In genomic region chr4:26529479-26529878, GRCh38 we compare ENCODE assay signal across 32 cellular contexts. TPM values are rescaled to one million over a fixed set of nuclear protein-coding genes. Genes with fewer than 3 reads are reported as not detected.
"Had no signal": no experiment of that assay in that cellular context is flagged by ENCODE, and none has a peak within 500 bp of the region (broad histone marks: within the 10 kb centered on the region; RNA-seq: fewer than 3 reads in every experiment).

No MANE protein-coding gene starts in this region.

- H3K36me3 Mint-ChIP-seq: activated naive CD4-positive, alpha-beta T cell treated with anti-CD3 and anti-CD28 coated beads, Interleukin-2, amount 50 U/mL, for 24 hours; naive B cell; stimulated activated memory B cell treated with anti-CD40 and anti-IgM and Interleukin-4, amounts not matched to agents 10 μg/mL and 1 μg/mL and 100 μg/mL, for 72 hours had no signal

- H3K27ac Mint-ChIP-seq: activated B cell treated with CpG ODN at 0.5 μM for 24 hours; activated CD8-positive, alpha-beta T cell treated with anti-CD3 and anti-CD28 coated beads for 36 hours; activated naive CD4-positive, alpha-beta T cell treated with anti-CD3 and anti-CD28 coated beads, Interleukin-2, amount 50 U/mL, for 24 hours; activated naive CD8-positive, alpha-beta T cell treated with anti-CD3 and anti-CD28 coated beads, Interleukin-2, amount 50 U/mL, for 24 hours; activated T-helper 2 cell treated with anti-CD3 and anti-CD28 coated beads, Interferon-gamma antibody, Interleukin-2, Interleukin-4, amounts not matched to agents 10 μg/mL and 5 μg/mL and 100 μg/mL, durations not matched to agents 14 hours and 24 hours and 36 hours; progenitor cell of endocrine pancreas; stimulated activated memory B cell treated with anti-CD40 and anti-IgM and Interleukin-4, amounts not matched to agents 10 μg/mL and 1 μg/mL and 100 μg/mL, for 72 hours; T-helper 2 cell treated with Interferon-gamma antibody and Interleukin-4, amounts not matched to agents 5 μg/mL and 100 μg/mL, for 36 hours had no signal

- H3K27ac ChIP-seq: esophagus squamous epithelium, left ventricle myocardium inferior, thyroid gland, upper lobe of left lung had no signal

- DNase-seq: activated B cell treated with CpG ODN at 0.5 μM for 24 hours; activated CD4-positive, alpha-beta T cell treated with anti-CD3 and anti-CD28 coated beads, Interleukin-2, amount 50 U/mL, for 1 hour; activated CD8-positive, alpha-beta T cell treated with anti-CD3 and anti-CD28 coated beads for 36 hours; activated naive CD8-positive, alpha-beta T cell treated with anti-CD3 and anti-CD28 coated beads, Interleukin-2, amount 50 U/mL, for 24 hours; activated T-cell treated with anti-CD3 and anti-CD28 coated beads, Interleukin-2, amount 50 U/mL, for 48 hours; dermis blood vessel endothelial cell; effector CD4-positive, alpha-beta T cell; esophagus squamous epithelium; glutamatergic neuron; left ventricle myocardium inferior; mucosa of descending colon; naive B cell; retina; small intestine; stimulated activated CD4-positive, alpha-beta T cell treated with anti-CD3 and anti-CD28 coated beads, Interleukin-1b, Interleukin-23, amount 100 ng/mL, for 48 hours; stimulated activated CD4-positive, alpha-beta T cell treated with anti-CD3 and anti-CD28 coated beads, Interleukin-4, amount 100 ng/mL, for 4 hours; stimulated activated CD8-positive, alpha-beta memory T cell treated with anti-CD3 and anti-CD28 coated beads, Interleukin-4, amount 100 ng/mL, for 48 hours; stimulated activated naive CD8-positive, alpha-beta T cell treated with anti-CD3 and anti-CD28 coated beads, Interleukin-15, amount 100 ng/mL, for 72 hours; T-helper 1 cell; thyroid gland; upper lobe of left lung had no signal

- ATAC-seq: activated CD8-positive, alpha-beta T cell treated with anti-CD3 and anti-CD28 coated beads for 36 hours; activated naive CD8-positive, alpha-beta T cell treated with anti-CD3 and anti-CD28 coated beads, Interleukin-2, amount 50 U/mL, for 24 hours; mucosa of descending colon; sciatic nerve; stimulated activated memory B cell treated with anti-CD40 and anti-IgM and Interleukin-4, amounts not matched to agents 10 μg/mL and 1 μg/mL and 100 μg/mL, for 72 hours; stimulated activated naive CD8-positive, alpha-beta T cell treated with anti-CD3 and anti-CD28 coated beads, Interleukin-15, amount 100 ng/mL, for 72 hours had no signal

- H3K9me3 ChIP-seq: esophagus squamous epithelium, mucosa of descending colon, thyroid gland had no signal

- H3K36me3 ChIP-seq: esophagus squamous epithelium, left ventricle myocardium inferior, thyroid gland, upper lobe of left lung had no signal

- H3K27me3 Mint-ChIP-seq: activated B cell treated with CpG ODN at 0.5 μM for 24 hours; activated CD8-positive, alpha-beta T cell treated with anti-CD3 and anti-CD28 coated beads for 36 hours; activated naive CD4-positive, alpha-beta T cell treated with anti-CD3 and anti-CD28 coated beads, Interleukin-2, amount 50 U/mL, for 24 hours; activated naive CD8-positive, alpha-beta T cell treated with anti-CD3 and anti-CD28 coated beads, Interleukin-2, amount 50 U/mL, for 24 hours; stimulated activated memory B cell treated with anti-CD40 and anti-IgM and Interleukin-4, amounts not matched to agents 10 μg/mL and 1 μg/mL and 100 μg/mL, for 72 hours had no signal

- H3K4me3 ChIP-seq: esophagus squamous epithelium, left ventricle myocardium inferior, lung, mucosa of descending colon, thyroid gland, upper lobe of left lung had no signal

- H3K4me3 Mint-ChIP-seq: activated B cell treated with CpG ODN at 0.5 μM for 24 hours; activated CD8-positive, alpha-beta T cell treated with anti-CD3 and anti-CD28 coated beads for 36 hours; activated naive CD4-positive, alpha-beta T cell treated with anti-CD3 and anti-CD28 coated beads, Interleukin-2, amount 50 U/mL, for 24 hours; activated naive CD8-positive, alpha-beta T cell treated with anti-CD3 and anti-CD28 coated beads, Interleukin-2, amount 50 U/mL, for 24 hours; naive B cell; stimulated activated memory B cell treated with anti-CD40 and anti-IgM and Interleukin-4, amounts not matched to agents 10 μg/mL and 1 μg/mL and 100 μg/mL, for 72 hours; stimulated activated naive CD8-positive, alpha-beta T cell treated with anti-CD3 and anti-CD28 coated beads, Interleukin-15, amount 100 ng/mL, for 72 hours; T-helper 2 cell treated with Interferon-gamma antibody and Interleukin-4, amounts not matched to agents 5 μg/mL and 100 μg/mL, for 36 hours had no signal

- H3K4me1 ChIP-seq: left ventricle myocardium inferior, thyroid gland, upper lobe of left lung had no signal

- H3K27me3 ChIP-seq: thyroid gland, upper lobe of left lung had no signal

- H3K9me3 Mint-ChIP-seq: activated B cell treated with CpG ODN at 0.5 μM for 24 hours; activated CD8-positive, alpha-beta T cell treated with anti-CD3 and anti-CD28 coated beads for 36 hours; activated naive CD4-positive, alpha-beta T cell treated with anti-CD3 and anti-CD28 coated beads, Interleukin-2, amount 50 U/mL, for 24 hours; activated naive CD8-positive, alpha-beta T cell treated with anti-CD3 and anti-CD28 coated beads, Interleukin-2, amount 50 U/mL, for 24 hours; activated T-helper 2 cell treated with anti-CD3 and anti-CD28 coated beads, Interferon-gamma antibody, Interleukin-2, Interleukin-4, amounts not matched to agents 10 μg/mL and 5 μg/mL and 100 μg/mL, durations not matched to agents 14 hours and 24 hours and 36 hours; stimulated activated memory B cell treated with anti-CD40 and anti-IgM and Interleukin-4, amounts not matched to agents 10 μg/mL and 1 μg/mL and 100 μg/mL, for 72 hours; stimulated activated naive CD8-positive, alpha-beta T cell treated with anti-CD3 and anti-CD28 coated beads, Interleukin-15, amount 100 ng/mL, for 72 hours; T-helper 2 cell treated with Interferon-gamma antibody and Interleukin-4, amounts not matched to agents 5 μg/mL and 100 μg/mL, for 36 hours had no signal

- H3K4me1 Mint-ChIP-seq: activated B cell treated with CpG ODN at 0.5 μM for 24 hours; activated naive CD4-positive, alpha-beta T cell treated with anti-CD3 and anti-CD28 coated beads, Interleukin-2, amount 50 U/mL, for 24 hours; activated naive CD8-positive, alpha-beta T cell treated with anti-CD3 and anti-CD28 coated beads, Interleukin-2, amount 50 U/mL, for 24 hours; naive B cell; stimulated activated memory B cell treated with anti-CD40 and anti-IgM and Interleukin-4, amounts not matched to agents 10 μg/mL and 1 μg/mL and 100 μg/mL, for 72 hours; stimulated activated naive CD8-positive, alpha-beta T cell treated with anti-CD3 and anti-CD28 coated beads, Interleukin-15, amount 100 ng/mL, for 72 hours had no signal

RNA-seq across cellular contexts. Expression of gene CCKAR, which starts 39.2 kb away (rescaled TPM):
- total RNA-seq: activated B cell treated with CpG ODN at 0.5 μM for 24 hours; activated CD8-positive, alpha-beta T cell treated with anti-CD3 and anti-CD28 coated beads for 36 hours; activated T-helper 2 cell treated with anti-CD3 and anti-CD28 coated beads, Interferon-gamma antibody, Interleukin-2, Interleukin-4, amounts not matched to agents 10 μg/mL and 5 μg/mL and 100 μg/mL, durations not matched to agents 14 hours and 24 hours and 36 hours; dermis blood vessel endothelial cell; esophagus squamous epithelium; frontal cortex; left ventricle myocardium inferior; mesenteric fat pad; osteocyte; sciatic nerve; thyroid gland; upper lobe of left lung had no signal
- polyA plus RNA-seq: lung, neural cell had no signal
